In the genomic region with DNA sequence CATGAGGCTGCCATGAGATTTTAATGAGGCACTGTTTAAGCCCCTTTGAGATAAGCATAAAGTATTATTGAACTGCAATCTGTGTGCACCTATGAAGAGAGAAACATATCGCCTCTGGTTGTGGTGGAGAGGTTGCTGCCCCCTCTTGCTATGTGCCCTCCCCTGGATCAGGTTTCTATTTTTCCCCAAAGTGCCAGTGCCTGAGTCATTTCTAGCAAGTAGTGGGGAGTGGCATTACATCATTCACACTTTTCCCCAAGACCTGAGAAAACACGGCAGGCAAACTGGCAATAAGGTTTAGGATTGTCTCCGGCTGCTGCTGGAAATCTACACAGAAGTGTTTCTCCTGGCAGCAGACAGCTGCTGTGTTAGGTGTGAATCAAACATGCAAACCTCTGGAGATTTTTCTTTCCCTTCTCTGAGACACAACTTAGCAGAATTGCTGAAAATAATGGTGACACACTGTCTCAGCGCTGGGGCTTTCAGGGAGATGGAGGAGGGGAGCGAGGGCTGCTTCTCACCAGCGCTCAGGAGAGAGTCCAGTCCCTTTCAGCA, we compare ENCODE assay signal across 1 cellular context.
TF ChIP-seq lines count a peak whose summit lies in the region.

No MANE protein-coding gene starts in this region.

TF ChIP-seq in GM12878, 131 proteins besides CTCF, POLR2A, EP300 and RAD21 (continued from another document):
- no peak for TF ChIP-seq IRF3 (IDR thresholded peaks at IDR 0.05)
- peak in 1 of 2 experiments; percentile 26; a peak in 1 of 4 replicates for TF ChIP-seq BHLHE40 (IDR thresholded peaks at IDR 0.05; ENCODE audit: borderline replicate concordance in 1 of 2, low read depth in 2 of 2, low read length in 1 of 2)
- TF ChIP-seq BCL11A (IDR thresholded peaks at IDR 0.05; ENCODE audit: low read depth, low read length): peak; percentile 24; the same call in 1 of the 2 replicates
- no peak for TF ChIP-seq SMAD5 (IDR thresholded peaks at IDR 0.05; ENCODE audit: low read depth)
- TF ChIP-seq, protein P1, sequence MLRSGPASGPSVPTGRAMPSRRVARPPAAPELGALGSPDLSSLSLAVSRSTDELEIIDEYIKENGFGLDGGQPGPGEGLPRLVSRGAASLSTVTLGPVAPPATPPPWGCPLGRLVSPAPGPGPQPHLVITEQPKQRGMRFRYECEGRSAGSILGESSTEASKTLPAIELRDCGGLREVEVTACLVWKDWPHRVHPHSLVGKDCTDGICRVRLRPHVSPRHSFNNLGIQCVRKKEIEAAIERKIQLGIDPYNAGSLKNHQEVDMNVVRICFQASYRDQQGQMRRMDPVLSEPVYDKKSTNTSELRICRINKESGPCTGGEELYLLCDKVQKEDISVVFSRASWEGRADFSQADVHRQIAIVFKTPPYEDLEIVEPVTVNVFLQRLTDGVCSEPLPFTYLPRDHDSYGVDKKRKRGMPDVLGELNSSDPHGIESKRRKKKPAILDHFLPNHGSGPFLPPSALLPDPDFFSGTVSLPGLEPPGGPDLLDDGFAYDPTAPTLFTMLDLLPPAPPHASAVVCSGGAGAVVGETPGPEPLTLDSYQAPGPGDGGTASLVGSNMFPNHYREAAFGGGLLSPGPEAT (IDR thresholded peaks at IDR 0.05; ENCODE audit: low read depth): peak; percentile 77
- TF ChIP-seq EED (IDR thresholded peaks at IDR 0.05; ENCODE audit: low read depth): peak; percentile 96
- TF ChIP-seq IKZF2 (IDR thresholded peaks at IDR 0.05): peak; percentile 94 to 96
- TF ChIP-seq GATAD2B (conservative IDR thresholded peaks at IDR 0.05; ENCODE audit: low read depth): peak; percentile 88
- TF ChIP-seq DPF2 (IDR thresholded peaks at IDR 0.05): peak; percentile 88
- no peak for TF ChIP-seq HCFC1 (IDR thresholded peaks at IDR 0.05; ENCODE audit: low read length)
- peak; percentile 42; the same call in 1 of the 2 replicates for TF ChIP-seq IRF4 (IDR thresholded peaks at IDR 0.05; ENCODE audit: low read depth, low read length)
- peak; percentile 62 for TF ChIP-seq MEF2B (IDR thresholded peaks at IDR 0.05; ENCODE audit: partially characterized antibody, poor library complexity, severe bottlenecking)
- TF ChIP-seq BMI1 (IDR thresholded peaks at IDR 0.05; ENCODE audit: borderline replicate concordance): peak; percentile 50
- TF ChIP-seq ZNF217 (IDR thresholded peaks at IDR 0.05): peak; percentile 76; the same call in 1 of the 2 replicates
- TF ChIP-seq MTA2 (IDR thresholded peaks at IDR 0.05; ENCODE audit: low read depth): peak; percentile 66; the same call in 1 of the 2 replicates
- peak; percentile 67 for TF ChIP-seq NR2F1 (conservative IDR thresholded peaks at IDR 0.05)
- TF ChIP-seq CBX5 (IDR thresholded peaks at IDR 0.05; ENCODE audit: low read depth): no peak
